ENCODE assay signal across 28 cellular contexts in genomic region chr6:75711173-75711572, GRCh38.
"Had no signal": no experiment of that assay in that cellular context is flagged by ENCODE, and none has a peak within 500 bp of the region (broad histone marks: within the 10 kb centered on the region; RNA-seq: fewer than 3 reads in every experiment).

No MANE protein-coding gene starts in this region.

- H3K27ac ChIP-seq: hepatocyte, left lung, right atrium auricular region, right lobe of liver, skin epidermis, spleen, suprapubic skin, thoracic aorta, tibial artery, upper lobe of right lung had no signal

- H3K4me1 Mint-ChIP-seq: mesothelial cell of epicardium; nephron; neural crest cell; stimulated activated effector memory CD8-positive, alpha-beta T cell treated with anti-CD3 and anti-CD28 coated beads, Interleukin-12 subunit alpha, Interleukin-12 subunit beta, amount 100 ng/mL, for 72 hours had no signal

- H3K27ac Mint-ChIP-seq: mesothelial cell of epicardium; naive thymus-derived CD8-positive, alpha-beta T cell; nephron; progenitor cell of endocrine pancreas; stimulated activated effector memory CD8-positive, alpha-beta T cell treated with anti-CD3 and anti-CD28 coated beads, Interleukin-12 subunit alpha, Interleukin-12 subunit beta, amount 100 ng/mL, for 72 hours; stimulated activated naive CD8-positive, alpha-beta T cell treated with anti-CD3 and anti-CD28 coated beads, Interleukin-15, Interleukin-2, amounts not matched to agents 100 ng/mL and 50 ng/mL, for 24 hours had no signal

- DNase-seq: heart right ventricle; kidney glomerular epithelial cell; left colon; left lung; mesendoderm; naive thymus-derived CD8-positive, alpha-beta T cell; nucleus accumbens; right lobe of liver; spleen; stimulated activated CD4-positive, alpha-beta T cell treated with anti-CD3 and anti-CD28 coated beads, Interleukin-4, amount 100 ng/mL, for 24 hours; stimulated activated naive CD4-positive, alpha-beta T cell; tibial artery; trophoblast cell; upper lobe of right lung had no signal

- H3K4me3 ChIP-seq: heart right ventricle, hepatocyte, left lung, lung, right atrium auricular region, right lobe of liver, skin epidermis, spleen, suprapubic skin, thoracic aorta, tibial artery, upper lobe of right lung had no signal

- H3K9me3 Mint-ChIP-seq: naive thymus-derived CD8-positive, alpha-beta T cell; nephron; neural crest cell; stimulated activated effector memory CD8-positive, alpha-beta T cell treated with anti-CD3 and anti-CD28 coated beads, Interleukin-12 subunit alpha, Interleukin-12 subunit beta, amount 100 ng/mL, for 72 hours; stimulated activated naive CD8-positive, alpha-beta T cell treated with anti-CD3 and anti-CD28 coated beads, Interleukin-15, Interleukin-2, amounts not matched to agents 100 ng/mL and 50 ng/mL, for 24 hours had no signal

- H3K27me3 ChIP-seq: heart right ventricle, hepatocyte, left lung, right atrium auricular region, right lobe of liver, spleen, suprapubic skin, tibial artery, upper lobe of right lung had no signal

- H3K4me3 Mint-ChIP-seq: mesothelial cell of epicardium; naive thymus-derived CD8-positive, alpha-beta T cell; nephron; neural crest cell; stimulated activated effector memory CD8-positive, alpha-beta T cell treated with anti-CD3 and anti-CD28 coated beads, Interleukin-12 subunit alpha, Interleukin-12 subunit beta, amount 100 ng/mL, for 72 hours; stimulated activated naive CD8-positive, alpha-beta T cell treated with anti-CD3 and anti-CD28 coated beads, Interleukin-15, Interleukin-2, amounts not matched to agents 100 ng/mL and 50 ng/mL, for 24 hours had no signal

- H3K9me3 ChIP-seq: heart right ventricle, left lung, right atrium auricular region, right lobe of liver, spleen, suprapubic skin, thoracic aorta, tibial artery, upper lobe of right lung had no signal

- H3K27me3 Mint-ChIP-seq: naive thymus-derived CD8-positive, alpha-beta T cell; progenitor cell of endocrine pancreas; stimulated activated naive CD8-positive, alpha-beta T cell treated with anti-CD3 and anti-CD28 coated beads, Interleukin-15, Interleukin-2, amounts not matched to agents 100 ng/mL and 50 ng/mL, for 24 hours had no signal

- FAIRE-seq: keratinocyte, urothelium cell line had no signal

- H3K4me1 ChIP-seq: left lung, right atrium auricular region, right lobe of liver, spleen, suprapubic skin, tibial artery, upper lobe of right lung had no signal

- ATAC-seq: left colon; left lung; naive thymus-derived CD8-positive, alpha-beta T cell; right lobe of liver; stimulated activated effector memory CD8-positive, alpha-beta T cell treated with anti-CD3 and anti-CD28 coated beads, Interleukin-12 subunit alpha, Interleukin-12 subunit beta, amount 100 ng/mL, for 72 hours; upper lobe of right lung had no signal
